Comparison of ENCODE assay signal across 8 cellular contexts in the genomic region with DNA sequence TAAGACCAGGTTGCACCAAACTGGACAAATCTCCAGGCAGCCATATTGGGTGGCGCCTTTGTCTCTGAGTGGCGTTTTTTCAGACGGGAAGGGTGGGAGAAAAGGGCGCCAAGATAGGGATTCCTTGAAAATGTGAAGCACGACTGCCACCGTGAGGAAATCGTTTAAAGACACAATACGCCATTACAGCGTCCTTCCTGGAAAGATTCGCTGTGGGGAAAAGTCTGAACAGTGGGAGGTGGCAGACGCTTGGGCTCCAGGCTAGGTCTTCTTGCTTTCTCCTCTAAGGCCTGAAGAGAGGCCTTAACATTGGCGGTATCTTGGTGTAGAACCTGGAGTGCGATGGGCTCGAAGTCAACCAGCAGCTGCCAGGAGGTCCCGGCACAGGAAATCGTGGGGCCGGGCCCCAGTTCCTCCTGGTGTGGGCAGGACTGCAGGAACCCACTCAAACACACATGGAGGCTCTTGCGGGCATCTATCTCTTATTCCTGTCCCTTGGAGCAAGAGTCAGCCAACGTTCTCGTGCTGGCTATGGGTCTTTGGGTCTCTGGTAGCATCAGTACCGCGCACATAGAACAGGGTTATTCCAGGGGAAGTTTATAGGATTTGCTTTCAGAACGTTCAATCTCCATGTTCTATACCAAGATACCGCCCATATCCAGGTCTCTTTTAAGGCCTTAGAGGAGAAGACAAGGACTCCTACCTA.
DNase-seq lines count a peak whose midpoint lies in the region; ATAC-seq, FAIRE-seq and TF ChIP-seq lines count a peak whose summit lies in the region.

No MANE protein-coding gene starts in this region.

- FAIRE-seq in small intestine (lab: Jason Lieb, UNC): no peak

- no peak for TF ChIP-seq POLR2A in Peyer's patch (IDR thresholded peaks at IDR 0.05)

- H3K36me3 ChIP-seq in Peyer's patch: no peaks in the 10 kb centered on the region
- no peaks in the 10 kb centered on the region for H3K36me3 ChIP-seq in small intestine (ENCODE audit: control insufficient read depth in 2 of 2, insufficient read depth in 2 of 2, low read length in 2 of 2)

- H3K4me1 ChIP-seq in Peyer's patch: no peaks in the 10 kb centered on the region
- no peaks in the 10 kb centered on the region for H3K4me1 ChIP-seq in small intestine (ENCODE audit: control insufficient read depth in 2 of 2, insufficient read depth in 1 of 2, low read depth in 1 of 2, low read length in 1 of 2)

- no peaks in the 10 kb centered on the region for H3K9me3 ChIP-seq in Peyer's patch
- no peaks in the 10 kb centered on the region for H3K9me3 ChIP-seq in small intestine (ENCODE audit: control insufficient read depth, low read depth)

- ATAC-seq in GM19324 (IDR thresholded peaks at IDR 0.05; ENCODE audit: low FRiP score, unreplicated experiment) (peak; percentile 70), HG03039 (IDR thresholded peaks at IDR 0.05; ENCODE audit: unreplicated experiment) (no peak)

- 59 to 95% (median 83%) methylated on average over 21 to 24 of the region's 24 CpGs for WGBS in small intestine, 3 donors

- H3K27ac ChIP-seq in 22Rv1 (peak overlapping the region; percentile 92), Peyer's patch (peak overlapping the region in 2 of 4 donors; percentile 79 to 83), small intestine (ENCODE audit: low read depth in 1 of 2, low read length in 1 of 2) (peak overlapping the region in 1 of 2 donors; percentile 49)

- H3K27me3 ChIP-seq in Peyer's patch (no peaks in the 10 kb centered on the region), small intestine (ENCODE audit: control insufficient read depth in 2 of 2, insufficient read depth in 2 of 2, low read length in 2 of 2) (no peaks in the 10 kb centered on the region)

- DNase-seq in Peyer's patch (peak in 2 of 3 donors; percentile 76 to 92), fibroblast of villous mesenchyme (ENCODE audit: low read depth) (peak; percentile 93), NCI-H510A treated with DMSO at 0.1 percent for 48 hours (lab: John Stamatoyannopoulos, UW) (no peak), HuH-7 (ENCODE audit: low spot score) (no peak), small intestine (no peak)

- TF ChIP-seq CTCF in 22Rv1 (IDR thresholded peaks at IDR 0.05): no peak
- TF ChIP-seq CTCF in Peyer's patch (IDR thresholded peaks at IDR 0.05): peak in 1 of 6 experiments; percentile 29
- TF ChIP-seq CTCF in fibroblast of villous mesenchyme (IDR thresholded peaks at IDR 0.05; ENCODE audit: insufficient read depth, low read depth, low read length): peak; percentile 43

- peak overlapping the region in 2 of 4 donors; percentile 47 to 59 for H3K4me3 ChIP-seq in Peyer's patch
- peak overlapping the region; percentile 59 for H3K4me3 ChIP-seq in fibroblast of villous mesenchyme (ENCODE audit: low read depth, low read length)
- H3K4me3 ChIP-seq in small intestine (ENCODE audit: low read depth in 1 of 2, low read length in 2 of 2): peak overlapping the region in 1 of 2 donors; percentile 43

Comparison
In these comparisons a context has a peak if more than half of its experiments do, and no peak if none do; other contexts are left out.
1. DNase-seq: peak in Peyer's patch (2 of 3) and fibroblast of villous mesenchyme (single experiment); none in NCI-H510A treated with DMSO at 0.1 percent for 48 hours (single experiment), HuH-7 (single experiment) and small intestine (single experiment).